In the genomic region with DNA sequence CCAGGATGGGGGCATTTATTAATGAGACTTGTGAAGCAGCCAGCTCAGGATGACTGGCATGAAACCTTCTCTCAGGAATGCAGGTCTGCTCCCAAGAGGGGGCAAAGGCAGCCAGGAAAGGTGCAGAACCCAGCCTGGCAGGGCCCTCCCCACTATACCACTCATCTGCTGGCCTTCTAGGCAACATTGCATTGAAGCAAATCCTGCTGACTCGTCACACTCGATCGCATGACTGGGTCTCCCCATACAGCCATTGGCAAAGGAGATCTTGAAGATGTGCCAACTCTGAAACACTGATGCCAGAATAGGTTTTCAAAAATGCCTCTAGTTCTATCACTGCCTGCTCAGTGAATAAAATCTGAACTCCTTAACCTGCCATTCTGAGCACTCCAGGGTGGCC, we compare ENCODE assay signal across 18 cellular contexts.
DNase-seq lines count a peak whose midpoint lies in the region; TF ChIP-seq lines count a peak whose summit lies in the region.
"Had no signal": no experiment of that assay in that cellular context is flagged by ENCODE, and none has a peak within 500 bp of the region (broad histone marks: within the 10 kb centered on the region; RNA-seq: fewer than 3 reads in every experiment).

No MANE protein-coding gene starts in this region.

- TF ChIP-seq CTCF in neural crest cell (conservative IDR thresholded peaks at IDR 0.05): no peak

- peaks cover 46% of the 10 kb centered on the region for H3K4me1 Mint-ChIP-seq in neural crest cell

- no peak overlapping the region for H3K27ac Mint-ChIP-seq in neural crest cell (ENCODE audit: unreplicated experiment)
- H3K27ac Mint-ChIP-seq: activated CD4-positive, alpha-beta T cell treated with anti-CD3 and anti-CD28 coated beads, Interleukin-2, amount 10 ng/mL, durations not matched to agents 7 days and 5 days; activated naive CD8-positive, alpha-beta T cell treated with anti-CD3 and anti-CD28 coated beads, Interleukin-2, amount 50 U/mL, for 24 hours; activated T-cell treated with anti-CD3 and anti-CD28 coated beads, Interleukin-2, amount 50 U/mL, for 24 hours; CD14-positive monocyte had no signal

- in situ Hi-C loops in G401 (cut with HindIII; ENCODE audit: low sequenced_read_pairs): no loop called here

- peaks cover 9% of the 10 kb centered on the region for H3K9me3 Mint-ChIP-seq in neural crest cell
- H3K9me3 Mint-ChIP-seq: activated naive CD8-positive, alpha-beta T cell treated with anti-CD3 and anti-CD28 coated beads, Interleukin-2, amount 50 U/mL, for 24 hours; activated T-cell treated with anti-CD3 and anti-CD28 coated beads, Interleukin-2, amount 50 U/mL, for 24 hours; CD14-positive monocyte had no signal

- DNase-seq in G401 (ENCODE audit: low spot score) (peak; percentile 69), NCI-H1694 treated with DMSO at 0.1 percent for 48 hours (lab: John Stamatoyannopoulos, UW) (peak; percentile 12), cerebellum (ENCODE audit: low spot score) (peak; percentile 70), neural crest cell (ENCODE audit: low read depth, low spot score) (no peak), A172 (ENCODE audit: low spot score) (no peak), NCI-H82 (lab: John Stamatoyannopoulos, UW) (no peak), DMS53 (lab: John Stamatoyannopoulos, UW) (no peak), NCI-H187 treated with DMSO at 0.1 percent for 48 hours (lab: John Stamatoyannopoulos, UW) (no peak)
- DNase-seq: activated CD4-positive, alpha-beta T cell treated with anti-CD3 and anti-CD28 coated beads, Interleukin-2, amount 10 ng/mL, durations not matched to agents 7 days and 5 days; activated naive CD8-positive, alpha-beta T cell treated with anti-CD3 and anti-CD28 coated beads, Interleukin-2, amount 50 U/mL, for 24 hours; activated T-cell treated with anti-CD3 and anti-CD28 coated beads, Interleukin-2, amount 50 U/mL, for 24 hours; EL; heart left ventricle; posterior cingulate gyrus; SJCRH30; spleen; T-helper 9 cell had no signal

- H3K36me3 Mint-ChIP-seq in neural crest cell (ENCODE audit: low read depth): peaks cover 6% of the 10 kb centered on the region
- H3K36me3 Mint-ChIP-seq: CD14-positive monocyte had no signal

- H3K4me3 Mint-ChIP-seq in neural crest cell: peak overlapping the region; percentile 3
- H3K4me3 Mint-ChIP-seq: activated CD4-positive, alpha-beta T cell treated with anti-CD3 and anti-CD28 coated beads, Interleukin-2, amount 10 ng/mL, durations not matched to agents 7 days and 5 days; activated naive CD8-positive, alpha-beta T cell treated with anti-CD3 and anti-CD28 coated beads, Interleukin-2, amount 50 U/mL, for 24 hours; activated T-cell treated with anti-CD3 and anti-CD28 coated beads, Interleukin-2, amount 50 U/mL, for 24 hours; CD14-positive monocyte had no signal

- H3K27me3 Mint-ChIP-seq in neural crest cell (ENCODE audit: low read depth): no peaks in the 10 kb centered on the region
- H3K27me3 Mint-ChIP-seq: activated CD4-positive, alpha-beta T cell treated with anti-CD3 and anti-CD28 coated beads, Interleukin-2, amount 10 ng/mL, durations not matched to agents 7 days and 5 days; activated naive CD8-positive, alpha-beta T cell treated with anti-CD3 and anti-CD28 coated beads, Interleukin-2, amount 50 U/mL, for 24 hours; activated T-cell treated with anti-CD3 and anti-CD28 coated beads, Interleukin-2, amount 50 U/mL, for 24 hours had no signal

Comparison
In these comparisons a context has a peak if more than half of its experiments do, and no peak if none do; other contexts are left out.
1. DNase-seq: peak in G401 (single experiment), NCI-H1694 treated with DMSO at 0.1 percent for 48 hours (single experiment) and cerebellum (single experiment); none in neural crest cell (single experiment), A172 (single experiment), NCI-H82 (single experiment), DMS53 (single experiment) and NCI-H187 treated with DMSO at 0.1 percent for 48 hours (single experiment).